9 cellular contexts compared by ENCODE assay signal in genomic region chr15:84915011-84915958, GRCh38. TPM values are rescaled to one million over a fixed set of nuclear protein-coding genes. Genes with fewer than 3 reads are reported as not detected.
A peak's percentile ranks its signal among the peaks of the same experiment; 100 is the strongest.
DNase-seq lines count a peak whose midpoint lies in the region; ATAC-seq and TF ChIP-seq lines count a peak whose summit lies in the region.
"Had no signal": no experiment of that assay in that cellular context is flagged by ENCODE, and none has a peak within 500 bp of the region (broad histone marks: within the 10 kb centered on the region; RNA-seq: fewer than 3 reads in every experiment).

No MANE protein-coding gene starts in this region.

- no peak overlapping the region for H3K4me2 ChIP-seq in parathyroid adenoma (ENCODE audit: low read length)

- no peaks in the 10 kb centered on the region for H3K9me3 ChIP-seq in parathyroid adenoma (ENCODE audit: control insufficient read depth, low read length)

- peaks cover 34% of the 10 kb centered on the region for H3K4me1 ChIP-seq in parathyroid adenoma

- H3K36me3 Mint-ChIP-seq in activated CD4-positive, alpha-beta memory T cell treated with anti-CD3 and anti-CD28 coated beads, Interleukin-2, amount 10 ng/mL, durations not matched to agents 7 days and 5 days (ENCODE audit: low read depth) = no peaks in the 10 kb centered on the region

- POLR2A ChIA-PET in activated CD4-positive, alpha-beta memory T cell treated with anti-CD3 and anti-CD28 coated beads, Interleukin-2, amount 10 ng/mL, durations not matched to agents 7 days and 5 days (lab: Charles Lee) = no interaction called here

- no peaks in the 10 kb centered on the region for H3K27me3 ChIP-seq in parathyroid adenoma (ENCODE audit: control insufficient read depth, insufficient read depth, low read length)

- CTCF ChIA-PET in activated CD4-positive, alpha-beta memory T cell treated with anti-CD3 and anti-CD28 coated beads, Interleukin-2, amount 10 ng/mL, durations not matched to agents 7 days and 5 days (lab: Charles Lee) = no interaction called here

- H3K4me3 ChIP-seq in parathyroid adenoma (ENCODE audit: low read depth, low read length) = no peak overlapping the region

- no peak overlapping the region for H3K9ac ChIP-seq in parathyroid adenoma

- no peak for TF ChIP-seq CTCF in parathyroid adenoma (IDR thresholded peaks at IDR 0.05)

- no peaks in the 10 kb centered on the region for H3K36me3 ChIP-seq in parathyroid adenoma (ENCODE audit: control insufficient read depth, insufficient read depth, low read length)

- H3K4me3 Mint-ChIP-seq in activated CD4-positive, alpha-beta memory T cell treated with anti-CD3 and anti-CD28 coated beads, Interleukin-2, amount 10 ng/mL, durations not matched to agents 7 days and 5 days = peak overlapping the region; percentile 59
- H3K4me3 Mint-ChIP-seq: dendritic cell treated with granulocyte-macrophage colony-stimulating factor and Interleukin-4, amounts not matched to agents 40 ng/mL and 50 ng/mL, for 4 days had no signal

- H3K27me3 Mint-ChIP-seq in activated CD4-positive, alpha-beta memory T cell treated with anti-CD3 and anti-CD28 coated beads, Interleukin-2, amount 10 ng/mL, durations not matched to agents 7 days and 5 days = no peaks in the 10 kb centered on the region

- ATAC-seq in HG02763 (IDR thresholded peaks at IDR 0.05; ENCODE audit: unreplicated experiment) = peak; percentile 94

- H3K9me3 Mint-ChIP-seq in activated CD4-positive, alpha-beta memory T cell treated with anti-CD3 and anti-CD28 coated beads, Interleukin-2, amount 10 ng/mL, durations not matched to agents 7 days and 5 days = no peaks in the 10 kb centered on the region
- H3K9me3 Mint-ChIP-seq: dendritic cell treated with granulocyte-macrophage colony-stimulating factor and Interleukin-4, amounts not matched to agents 40 ng/mL and 50 ng/mL, for 4 days had no signal

- peak; percentile 11 to 33 for DNase-seq in activated CD4-positive, alpha-beta T cell treated with anti-CD3 and anti-CD28 coated beads for 24 hours (ENCODE audit: low read depth in 2 of 2)
- DNase-seq in activated CD4-positive, alpha-beta T cell treated with anti-CD3 and anti-CD28 coated beads for 1 hour = no peak
- DNase-seq in NCI-H1436 (lab: John Stamatoyannopoulos, UW) (peak; percentile 79), fibroblast of the conjunctiva (ENCODE audit: low read depth) (peak; percentile 20), 8988T (no peak)
- DNase-seq in activated CD4-positive, alpha-beta memory T cell treated with anti-CD3 and anti-CD28 coated beads, Interleukin-2, amount 10 ng/mL, durations not matched to agents 7 days and 5 days = peak; percentile 73

- peak overlapping the region; percentile 79 for H2AFZ ChIP-seq in parathyroid adenoma

- peaks cover 26% of the 10 kb centered on the region for H3K4me1 Mint-ChIP-seq in activated CD4-positive, alpha-beta memory T cell treated with anti-CD3 and anti-CD28 coated beads, Interleukin-2, amount 10 ng/mL, durations not matched to agents 7 days and 5 days

- H3K79me2 ChIP-seq in parathyroid adenoma = no peaks in the 10 kb centered on the region

- H3K27ac ChIP-seq in parathyroid adenoma = peak overlapping the region; percentile 85

- H3K27ac Mint-ChIP-seq in activated CD4-positive, alpha-beta memory T cell treated with anti-CD3 and anti-CD28 coated beads, Interleukin-2, amount 10 ng/mL, durations not matched to agents 7 days and 5 days = peak overlapping the region; percentile 61
- H3K27ac Mint-ChIP-seq: dendritic cell treated with granulocyte-macrophage colony-stimulating factor and Interleukin-4, amounts not matched to agents 40 ng/mL and 50 ng/mL, for 4 days had no signal

RNA-seq across cellular contexts. Expression of gene SLC28A1, which starts 30.8 kb away (rescaled TPM):
- not detected for total RNA-seq in activated CD4-positive, alpha-beta memory T cell treated with anti-CD3 and anti-CD28 coated beads, Interleukin-2, amount 10 ng/mL, durations not matched to agents 7 days and 5 days

Comparison
In these comparisons a context has a peak if more than half of its experiments do, and no peak if none do; other contexts are left out.
1. DNase-seq: peak in activated CD4-positive, alpha-beta T cell treated with anti-CD3 and anti-CD28 coated beads for 24 hours (2 of 2), NCI-H1436 (single experiment), activated CD4-positive, alpha-beta memory T cell treated with anti-CD3 and anti-CD28 coated beads, Interleukin-2, amount 10 ng/mL, durations not matched to agents 7 days and 5 days (single experiment) and fibroblast of the conjunctiva (single experiment); none in activated CD4-positive, alpha-beta T cell treated with anti-CD3 and anti-CD28 coated beads for 1 hour (single experiment) and 8988T (single experiment).